Comparison of ENCODE assay signal across 8 cellular contexts in genomic region chr10:58064714-58065528, GRCh38.
DNase-seq lines count a peak whose midpoint lies in the region; ATAC-seq and TF ChIP-seq lines count a peak whose summit lies in the region.

No MANE protein-coding gene starts in this region.

- ATAC-seq in lung (ENCODE audit: insufficient read depth, low FRiP score): peak; percentile 24

- TF ChIP-seq CTCF in lung (IDR thresholded peaks at IDR 0.05; ENCODE audit: control extremely low read depth, extremely low read depth): peak; percentile 12

- H3K27me3 ChIP-seq in GM23248 (replicated peaks; ENCODE audit: insufficient read depth) (peaks cover 44% of the 10 kb centered on the region), lung (ENCODE audit: control insufficient read depth, insufficient read depth) (no peaks in the 10 kb centered on the region)

- H2AFZ ChIP-seq in GM23248: no peak overlapping the region

- H3K4me3 ChIP-seq in GM23248 (no peak overlapping the region), lung (no peak overlapping the region)

- H3F3A ChIP-seq in GM23248 (ENCODE audit: insufficient read depth): no peaks in the 10 kb centered on the region

- 22 to 32% methylated on average over 4 of the region's 4 CpGs for WGBS in GM23248 (ENCODE audit: low coverage in 1 of 2, low lambda C conversion rate in 2 of 2, missing lambda C conversion rate in 2 of 2), 2 experiments
- WGBS in lung, 2 donors: 52 to 60% methylated on average over 4 of the region's 4 CpGs

- no peaks in the 10 kb centered on the region for H3K9me2 ChIP-seq in GM23248 (ENCODE audit: insufficient read depth)

- H3K27ac ChIP-seq in GM23248 (no peak overlapping the region), lung (ENCODE audit: low read depth in 1 of 2, low read length in 1 of 2) (no peak overlapping the region)

- H3K4me1 ChIP-seq in GM23248 (ENCODE audit: insufficient read depth) (no peaks in the 10 kb centered on the region), lung (ENCODE audit: control insufficient read depth in 2 of 2, insufficient read depth in 2 of 2, low read length in 2 of 2) (no peaks in the 10 kb centered on the region)

- H3K9ac ChIP-seq in GM23248: no peak overlapping the region

- DNase-seq in DMS 273 (lab: John Stamatoyannopoulos, UW; ENCODE audit: unreplicated experiment) (peak; percentile 44), DMS 273 treated with DMSO at 0.1 percent for 48 hours (lab: John Stamatoyannopoulos, UW) (no peak), GM23248 (peak; percentile 68), NCI-H524 treated with DMSO at 0.1 percent for 48 hours (lab: John Stamatoyannopoulos, UW) (peak; percentile 0), lung (ENCODE audit: low spot score) (no peak), mesenteric fat pad (ENCODE audit: low spot score) (no peak), ureter (ENCODE audit: low spot score) (no peak)
- peak; percentile 4 for DNase-seq in central memory CD4-positive, alpha-beta T cell

- H3K9me3 ChIP-seq in GM23248 (ENCODE audit: low read depth) (no peaks in the 10 kb centered on the region), lung (ENCODE audit: control insufficient read depth in 2 of 2, insufficient read depth in 1 of 2, low read length in 1 of 2) (no peaks in the 10 kb centered on the region)

- in situ Hi-C loops in GM23248 (cut with MboI): loop anchor here (10.0 to 25.0 kb wide), 2 partner anchors 480 to 728 kb away; no protein-coding TSS in a partner anchor

- no peaks in the 10 kb centered on the region for H3K36me3 ChIP-seq in GM23248 (ENCODE audit: low read depth)
- H3K36me3 ChIP-seq in lung (ENCODE audit: control insufficient read depth in 2 of 2, insufficient read depth in 2 of 2, low read length in 2 of 2): no peaks in the 10 kb centered on the region

- H3K4me2 ChIP-seq in GM23248 (ENCODE audit: unreplicated experiment): no peak overlapping the region

- no peaks in the 10 kb centered on the region for H3K79me2 ChIP-seq in GM23248 (ENCODE audit: insufficient read depth)

- H4K20me1 ChIP-seq in GM23248 (ENCODE audit: insufficient read depth): no peaks in the 10 kb centered on the region

Comparison
In these comparisons a context has a peak if more than half of its experiments do, and no peak if none do; other contexts are left out.
1. DNase-seq: peak in DMS 273 (single experiment), GM23248 (single experiment), NCI-H524 treated with DMSO at 0.1 percent for 48 hours (single experiment) and central memory CD4-positive, alpha-beta T cell (single experiment); none in DMS 273 treated with DMSO at 0.1 percent for 48 hours (single experiment), lung (single experiment), mesenteric fat pad (single experiment) and ureter (single experiment).